In genomic region chr6:129647044-129647443, GRCh38 we compare ENCODE assay signal across 11 cellular contexts.
DNase-seq lines count a peak whose midpoint lies in the region; ATAC-seq and TF ChIP-seq lines count a peak whose summit lies in the region.
"Had no signal": no experiment of that assay in that cellular context is flagged by ENCODE, and none has a peak within 500 bp of the region (broad histone marks: within the 10 kb centered on the region; RNA-seq: fewer than 3 reads in every experiment).

No MANE protein-coding gene starts in this region.

- 91% methylated on average over 2 of the region's 2 CpGs for WGBS in sigmoid colon, 2 donors

- TF ChIP-seq CTCF in sigmoid colon (IDR thresholded peaks at IDR 0.05): no peak

- H3K4me3 ChIP-seq in sigmoid colon: no peak overlapping the region

- no peak for TF ChIP-seq POLR2A in sigmoid colon (IDR thresholded peaks at IDR 0.05)

- TF ChIP-seq EP300 in sigmoid colon (IDR thresholded peaks at IDR 0.05): no peak

- peaks cover 0 to 13% (median 3%) of the 10 kb centered on the region in 4 donors for H3K4me1 ChIP-seq in sigmoid colon

- H3K27ac ChIP-seq in sigmoid colon: peak overlapping the region in 3 of 4 donors; percentile 44 to 59 (median 52)

- intact Hi-C loops in sigmoid colon (cut with DNase I): no loop called here

- no peaks in the 10 kb centered on the region for H3K36me3 ChIP-seq in sigmoid colon

- H3K9me3 ChIP-seq in sigmoid colon: no peaks in the 10 kb centered on the region

- DNase-seq in sigmoid colon: no peak
- DNase-seq in ecto neural progenitor cell (ENCODE audit: low spot score): no peak
- no peak for DNase-seq in activated gamma-delta T cell (lab: John Stamatoyannopoulos, UW)
- no peak for DNase-seq in NCI-H774 (lab: John Stamatoyannopoulos, UW)
- no peak for DNase-seq in HuH-7.5 (ENCODE audit: low spot score)
- DNase-seq: activated effector memory CD4-positive, alpha-beta T cell treated with anti-CD3 and anti-CD28 coated beads, Interleukin-2, amount 50 U/mL, for 16 hours; effector CD8-positive, alpha-beta T cell; Kasumi-1 had no signal

- peak; percentile 28 for ATAC-seq in GM19324 (IDR thresholded peaks at IDR 0.05; ENCODE audit: low FRiP score, unreplicated experiment)
- peak; percentile 50 for ATAC-seq in HG02678 (IDR thresholded peaks at IDR 0.05; ENCODE audit: unreplicated experiment)
- ATAC-seq in HG03571 (IDR thresholded peaks at IDR 0.05; ENCODE audit: unreplicated experiment): peak; percentile 39

- no peaks in the 10 kb centered on the region for H3K27me3 ChIP-seq in sigmoid colon
